In the genomic region with DNA sequence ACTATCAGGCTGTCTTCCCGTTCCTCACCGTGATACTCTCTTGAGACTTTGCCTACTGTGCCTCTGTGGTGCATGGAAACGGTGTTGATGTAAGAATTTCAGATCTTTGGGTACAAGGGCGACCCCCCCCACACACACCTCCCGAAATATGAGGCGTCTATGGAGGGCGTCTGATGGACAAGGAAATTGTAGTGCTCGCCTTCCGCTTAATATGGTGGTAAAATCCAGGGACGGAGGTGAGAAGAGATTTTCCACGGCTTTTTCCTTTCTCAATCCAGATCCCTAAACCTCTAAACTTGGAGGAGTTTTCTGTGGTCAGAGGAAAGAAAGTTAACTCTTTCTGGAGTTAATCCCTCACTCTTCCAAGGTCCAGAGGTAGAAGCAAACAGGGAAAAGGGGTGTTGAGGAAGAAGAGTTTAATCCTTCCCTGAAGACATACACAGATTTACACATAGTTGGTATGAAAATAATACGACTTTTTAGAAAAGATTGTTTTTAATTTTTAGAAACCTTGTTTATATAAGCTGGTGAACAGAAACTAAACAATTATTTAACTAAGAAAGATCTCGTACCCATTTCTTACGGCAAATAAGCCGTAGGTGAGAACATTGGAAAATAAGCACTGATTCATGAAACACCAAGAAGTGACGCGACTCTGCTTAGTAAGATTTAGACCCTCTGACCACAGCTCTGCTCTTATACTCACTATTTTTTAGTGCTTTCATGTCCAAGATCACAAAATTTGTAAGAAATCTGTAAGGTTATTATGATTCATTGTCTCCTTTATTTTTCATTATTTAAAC, we compare ENCODE assay signal across 8 cellular contexts. TPM values are rescaled to one million over a fixed set of nuclear protein-coding genes. Genes with fewer than 3 reads are reported as not detected.
A peak's percentile ranks its signal among the peaks of the same experiment; 100 is the strongest.
DNase-seq lines count a peak whose midpoint lies in the region; ATAC-seq and TF ChIP-seq lines count a peak whose summit lies in the region.

No MANE protein-coding gene starts in this region.

- H3K4me1 ChIP-seq in tibial artery, result peaks cover 0 to 22% (median 12%) of the 10 kb centered on the region in 4 donors

- peaks cover 4% of the 10 kb centered on the region for H3K27me3 Mint-ChIP-seq in activated naive CD8-positive, alpha-beta T cell treated with anti-CD3 and anti-CD28 coated beads, Interleukin-2, amount 10 ng/mL, durations not matched to agents 7 days and 5 days

- POLR2A ChIA-PET in activated naive CD8-positive, alpha-beta T cell treated with anti-CD3 and anti-CD28 coated beads, Interleukin-2, amount 10 ng/mL, durations not matched to agents 7 days and 5 days (lab: Charles Lee), result interaction anchor here (0.5 to 1.6 kb wide), 7 partner anchors 8 to 281 kb away, joined by 3 to 10 read pairs (median 5); a partner anchor contains a TSS

- peak overlapping the region; percentile 55 to 59 for H3K4me3 ChIP-seq in tibial artery

- no peaks in the 10 kb centered on the region for H3K9me3 Mint-ChIP-seq in activated naive CD8-positive, alpha-beta T cell treated with anti-CD3 and anti-CD28 coated beads, Interleukin-2, amount 10 ng/mL, durations not matched to agents 7 days and 5 days

- H3K4me1 Mint-ChIP-seq in activated naive CD8-positive, alpha-beta T cell treated with anti-CD3 and anti-CD28 coated beads, Interleukin-2, amount 10 ng/mL, durations not matched to agents 7 days and 5 days, result peaks cover 12% of the 10 kb centered on the region

- H3K9me3 ChIP-seq in tibial artery, result no peaks in the 10 kb centered on the region

- intact Hi-C loops in tibial artery (cut with DNase I; ENCODE audit: low total_unique reads), result loop anchor here (5.0 kb wide), 2 partner anchors 152 to 272 kb away; a partner anchor contains a TSS

- no peaks in the 10 kb centered on the region for H3K36me3 ChIP-seq in tibial artery

- no peaks in the 10 kb centered on the region for H3K36me3 Mint-ChIP-seq in activated naive CD8-positive, alpha-beta T cell treated with anti-CD3 and anti-CD28 coated beads, Interleukin-2, amount 10 ng/mL, durations not matched to agents 7 days and 5 days

- peak overlapping the region; percentile 70 to 75 for H3K27ac ChIP-seq in tibial artery

- peak; percentile 2 for ATAC-seq in HG03432 (IDR thresholded peaks at IDR 0.05; ENCODE audit: unreplicated experiment)
- ATAC-seq in activated naive CD8-positive, alpha-beta T cell treated with anti-CD3 and anti-CD28 coated beads, Interleukin-2, amount 10 ng/mL, durations not matched to agents 7 days and 5 days (ENCODE audit: low read depth), result peak; percentile 7
- no peak for ATAC-seq in GM19023 (IDR thresholded peaks at IDR 0.05; ENCODE audit: unreplicated experiment)

- no peaks in the 10 kb centered on the region for H3K27me3 ChIP-seq in tibial artery

- H3K4me3 Mint-ChIP-seq in activated naive CD8-positive, alpha-beta T cell treated with anti-CD3 and anti-CD28 coated beads, Interleukin-2, amount 10 ng/mL, durations not matched to agents 7 days and 5 days, result no peak overlapping the region

- H3K27ac Mint-ChIP-seq in activated naive CD8-positive, alpha-beta T cell treated with anti-CD3 and anti-CD28 coated beads, Interleukin-2, amount 10 ng/mL, durations not matched to agents 7 days and 5 days, result no peak overlapping the region

- DNase-seq in DMS53 (lab: John Stamatoyannopoulos, UW), result peak; percentile 26
- no peak for DNase-seq in DMS53 treated with DMSO at 0.1 percent for 48 hours (lab: John Stamatoyannopoulos, UW; ENCODE audit: unreplicated experiment)
- no peak for DNase-seq in activated naive CD8-positive, alpha-beta T cell treated with anti-CD3 and anti-CD28 coated beads, Interleukin-2, amount 10 ng/mL, durations not matched to agents 7 days and 5 days
- peak; percentile 53 for DNase-seq in kidney glomerular epithelial cell (lab: John Stamatoyannopoulos, UW)
- DNase-seq in tibial artery, result no peak
- no peak for DNase-seq in cortex of kidney (lab: John Stamatoyannopoulos, UW)

- TF ChIP-seq CTCF in tibial artery (IDR thresholded peaks at IDR 0.05), result no peak

RNA-seq across cellular contexts. Expression of a gene that starts 23.1 kb away (rescaled TPM):
- not detected for total RNA-seq in activated naive CD8-positive, alpha-beta T cell treated with anti-CD3 and anti-CD28 coated beads, Interleukin-2, amount 10 ng/mL, durations not matched to agents 7 days and 5 days

RNA-seq across cellular contexts. Expression of a gene that starts 26.4 kb away (rescaled TPM):
- total RNA-seq in activated naive CD8-positive, alpha-beta T cell treated with anti-CD3 and anti-CD28 coated beads, Interleukin-2, amount 10 ng/mL, durations not matched to agents 7 days and 5 days, result not detected

RNA-seq across cellular contexts. Expression of a gene that starts 27.3 kb away (rescaled TPM):
- not detected for total RNA-seq in activated naive CD8-positive, alpha-beta T cell treated with anti-CD3 and anti-CD28 coated beads, Interleukin-2, amount 10 ng/mL, durations not matched to agents 7 days and 5 days

RNA-seq across cellular contexts. Expression of a gene that starts 53.4 kb away (rescaled TPM):
- not detected for total RNA-seq in activated naive CD8-positive, alpha-beta T cell treated with anti-CD3 and anti-CD28 coated beads, Interleukin-2, amount 10 ng/mL, durations not matched to agents 7 days and 5 days

Comparison
In these comparisons a context has a peak if more than half of its experiments do, and no peak if none do; other contexts are left out.
1. DNase-seq: peak in DMS53 (single experiment) and kidney glomerular epithelial cell (single experiment); none in DMS53 treated with DMSO at 0.1 percent for 48 hours (single experiment), activated naive CD8-positive, alpha-beta T cell treated with anti-CD3 and anti-CD28 coated beads, Interleukin-2, amount 10 ng/mL, durations not matched to agents 7 days and 5 days (single experiment), tibial artery (0 of 2) and cortex of kidney (single experiment).